In genomic region chr4:1170156-1170804, GRCh38 we compare ENCODE assay signal across 10 cellular contexts. TPM values are rescaled to one million over a fixed set of nuclear protein-coding genes. Genes with fewer than 3 reads are reported as not detected.
DNase-seq lines count a peak whose midpoint lies in the region; TF ChIP-seq lines count a peak whose summit lies in the region.
"Had no signal": no experiment of that assay in that cellular context is flagged by ENCODE, and none has a peak within 500 bp of the region (broad histone marks: within the 10 kb centered on the region; RNA-seq: fewer than 3 reads in every experiment).

No MANE protein-coding gene starts in this region.

- 81 to 86% methylated on average over 28 of the region's 28 CpGs for WGBS in sigmoid colon, 2 donors

- TF ChIP-seq CTCF in GM10248 (IDR thresholded peaks at IDR 0.05; ENCODE audit: control extremely low read depth, extremely low read depth, low read depth, missing control alignments) (no peak), WERI-Rb-1 (IDR thresholded peaks at IDR 0.05; ENCODE audit: low read depth, low read length) (no peak), foreskin fibroblast (IDR thresholded peaks at IDR 0.05; ENCODE audit: low read depth, low read length) (no peak), sigmoid colon (IDR thresholded peaks at IDR 0.05) (no peak)

- DNase-seq in GM10248 (ENCODE audit: extremely low spot score) (peak; percentile 12), WERI-Rb-1 (no peak), foreskin fibroblast (no peak), sigmoid colon (peak; percentile 63), NCI-H345 treated with DMSO at 0.1 percent for 48 hours (lab: John Stamatoyannopoulos, UW; ENCODE audit: unreplicated experiment) (no peak), NCI-H1417 treated with DMSO at 0.1 percent for 48 hours (lab: John Stamatoyannopoulos, UW) (no peak)
- DNase-seq in stimulated activated CD4-positive, alpha-beta T cell treated with anti-CD3 and anti-CD28 coated beads, Interleukin-2, amount 100 ng/mL, for 24 hours: no peak
- DNase-seq: GF-D8, GOT3, NCI-H510A had no signal

- peak overlapping the region; percentile 97 for H3K27ac ChIP-seq in WERI-Rb-1
- peak overlapping the region in 2 of 4 donors; percentile 66 to 71 for H3K27ac ChIP-seq in sigmoid colon

- peaks cover 9% of the 10 kb centered on the region for H3K9me3 ChIP-seq in WERI-Rb-1 (ENCODE audit: severe bottlenecking)
- no peaks in the 10 kb centered on the region for H3K9me3 ChIP-seq in sigmoid colon

- peaks cover 2 to 66% (median 43%) of the 10 kb centered on the region in 4 donors for H3K4me1 ChIP-seq in sigmoid colon

- H3K4me3 ChIP-seq in WERI-Rb-1 (ENCODE audit: low read depth, low read length) (peak overlapping the region; percentile 36), foreskin fibroblast (ENCODE audit: low read depth in 1 of 2, low read length in 2 of 2) (peak overlapping the region; percentile 59 to 65), sigmoid colon (peak overlapping the region in 3 of 4 donors; percentile 32 to 53 (median 50))

- TF ChIP-seq POLR2A in sigmoid colon (IDR thresholded peaks at IDR 0.05): no peak

- CTCF ChIA-PET in GM10248 (lab: Yijun Ruan, JAX): interaction anchor here (1.5 kb wide), 1 partner anchor 10 kb away, joined by 4 read pairs; no protein-coding TSS in a partner anchor

- POLR2A ChIA-PET in GM10248 (lab: Yijun Ruan, JAX): no interaction called here

- H3K36me3 ChIP-seq in WERI-Rb-1 (peaks cover 58% of the 10 kb centered on the region), sigmoid colon (no peaks in the 10 kb centered on the region)

- intact Hi-C loops in sigmoid colon (cut with DNase I): no loop called here

- TF ChIP-seq EP300 in sigmoid colon (IDR thresholded peaks at IDR 0.05): no peak

- H3K27me3 ChIP-seq in WERI-Rb-1 (ENCODE audit: insufficient read depth, low read depth, severe bottlenecking): no peaks in the 10 kb centered on the region
- peaks cover 23 to 33% (median 28%) of the 10 kb centered on the region in 3 donors for H3K27me3 ChIP-seq in sigmoid colon

RNA-seq across cellular contexts. Expression of gene SPON2, which starts 2.1 kb away (rescaled TPM):
- total RNA-seq in sigmoid colon: 100 to 1,000 TPM in 1 of 4 donors, 10 to 100 TPM in 3; 33.6 to 165 (median 79.8) TPM
- 10 to 100 TPM in 2 of 3 donors, 1 to 10 TPM in 1; 8.6 to 33.6 (median 25.2) TPM for polyA plus RNA-seq in sigmoid colon

RNA-seq across cellular contexts. Expression of gene RNF212, which starts 56.9 kb away (rescaled TPM):
- 10 to 100 TPM in 1 of 4 donors, 1 to 10 TPM in 3; 3.1 to 12.8 (median 6.8) TPM for total RNA-seq in sigmoid colon
- 1 to 10 TPM in 1 of 3 donors, under 1 TPM in 1, not detected in 1; 0.60 to 3.4 TPM for polyA plus RNA-seq in sigmoid colon

Comparison
In these comparisons a context has a peak if more than half of its experiments do, and no peak if none do; other contexts are left out.
1. DNase-seq: peak in GM10248 (single experiment) and sigmoid colon (single experiment); none in WERI-Rb-1 (single experiment), foreskin fibroblast (0 of 2), NCI-H345 treated with DMSO at 0.1 percent for 48 hours (single experiment), NCI-H1417 treated with DMSO at 0.1 percent for 48 hours (single experiment) and stimulated activated CD4-positive, alpha-beta T cell treated with anti-CD3 and anti-CD28 coated beads, Interleukin-2, amount 100 ng/mL, for 24 hours (0 of 2).
2. Peak in every context shown above with its lines, with median percentiles within 50 percentile points of each other: H3K4me3 ChIP-seq.